18 cellular contexts compared by ENCODE assay signal in genomic region chr13:111181977-111182376, GRCh38.
DNase-seq lines count a peak whose midpoint lies in the region; ATAC-seq and TF ChIP-seq lines count a peak whose summit lies in the region.
"Had no signal": no experiment of that assay in that cellular context is flagged by ENCODE, and none has a peak within 500 bp of the region (broad histone marks: within the 10 kb centered on the region; RNA-seq: fewer than 3 reads in every experiment).

No MANE protein-coding gene starts in this region.

- WGBS in heart left ventricle, 4 donors: 96 to 98% (median 97%) methylated on average over 14 of the region's 14 CpGs

- POLR2A ChIA-PET in activated CD4-positive, alpha-beta T cell treated with anti-CD3 and anti-CD28 coated beads, Interleukin-2, amount 10 ng/mL, durations not matched to agents 7 days and 5 days (lab: Charles Lee): no interaction called here
- POLR2A ChIA-PET in OCI-LY7 (lab: Charles Lee): interaction anchor here (0.7 to 2.0 kb wide), 2 partner anchors 15 to 21 kb away, joined by 3 to 5 read pairs; no protein-coding TSS in a partner anchor

- no peak overlapping the region for H3K4me3 Mint-ChIP-seq in activated CD4-positive, alpha-beta T cell treated with anti-CD3 and anti-CD28 coated beads, Interleukin-2, amount 10 ng/mL, durations not matched to agents 7 days and 5 days
- H3K4me3 Mint-ChIP-seq in memory B cell: no peak overlapping the region

- intact Hi-C loops in OCI-LY7 (cut with micrococcal nuclease; ENCODE audit: unreplicated experiment): loop anchor here (10.0 kb wide), 2 partner anchors 267 to 467 kb away; partner anchors contain the start of genes ANKRD10 and ING1
- intact Hi-C loops in tibial artery (cut with DNase I; ENCODE audit: low total_unique reads): no loop called here
- intact Hi-C loops in heart left ventricle (cut with DNase I): no loop called here

- H3K4me1 ChIP-seq in OCI-LY7 (ENCODE audit: insufficient read depth, low read length, poor library complexity, severe bottlenecking): peaks cover 63% of the 10 kb centered on the region
- peaks cover 6 to 97% (median 57%) of the 10 kb centered on the region in 4 donors for H3K4me1 ChIP-seq in tibial artery
- H3K4me1 ChIP-seq in heart left ventricle: peaks cover 17 to 74% (median 49%) of the 10 kb centered on the region in 12 donors
- H3K4me1 ChIP-seq: Caco-2 had no signal

- H3K9me3 ChIP-seq in OCI-LY7 (ENCODE audit: low read length) (no peaks in the 10 kb centered on the region; the same call in 1 of the 2 replicates), tibial artery (no peaks in the 10 kb centered on the region), heart left ventricle (no peaks in the 10 kb centered on the region)
- H3K9me3 ChIP-seq: BE2C, Caco-2 had no signal

- peaks cover 76% of the 10 kb centered on the region for H3K79me2 ChIP-seq in OCI-LY7 (ENCODE audit: insufficient read depth, low read depth, low read length)

- peaks cover 62% of the 10 kb centered on the region for H3K36me3 Mint-ChIP-seq in activated CD4-positive, alpha-beta T cell treated with anti-CD3 and anti-CD28 coated beads, Interleukin-2, amount 10 ng/mL, durations not matched to agents 7 days and 5 days (ENCODE audit: low read depth)
- peaks cover 10% of the 10 kb centered on the region for H3K36me3 Mint-ChIP-seq in memory B cell

- H2AFZ ChIP-seq in OCI-LY7 (ENCODE audit: low read length): no peak overlapping the region

- TF ChIP-seq CTCF in OCI-LY7 (conservative IDR thresholded peaks at IDR 0.05; ENCODE audit: low read length) (no peak), tibial artery (IDR thresholded peaks at IDR 0.05) (no peak), heart left ventricle (IDR thresholded peaks at IDR 0.05) (no peak), GM13976 (IDR thresholded peaks at IDR 0.05; ENCODE audit: borderline replicate concordance, control extremely low read depth, extremely low read depth, insufficient read depth, missing control alignments) (no peak)

- H3K27ac ChIP-seq in OCI-LY7 (ENCODE audit: low read depth, low read length, poor library complexity, severe bottlenecking) (no peak overlapping the region), tibial artery (peak overlapping the region; percentile 43 to 91), heart left ventricle (no peak overlapping the region)
- H3K27ac ChIP-seq: 22Rv1 had no signal

- H3K4me2 ChIP-seq in OCI-LY7 (ENCODE audit: low read length): peak overlapping the region; percentile 34; the same call in 1 of the 2 replicates

- no peaks in the 10 kb centered on the region for H3K27me3 ChIP-seq in tibial artery
- H3K27me3 ChIP-seq in heart left ventricle: no peaks in the 10 kb centered on the region
- H3K27me3 ChIP-seq: BE2C had no signal

- H3K4me1 Mint-ChIP-seq in activated CD4-positive, alpha-beta T cell treated with anti-CD3 and anti-CD28 coated beads, Interleukin-2, amount 10 ng/mL, durations not matched to agents 7 days and 5 days: peaks cover 96% of the 10 kb centered on the region
- H3K4me1 Mint-ChIP-seq in memory B cell: peaks cover 74% of the 10 kb centered on the region

- DNase-seq in activated CD4-positive, alpha-beta T cell treated with anti-CD3 and anti-CD28 coated beads, Interleukin-2, amount 10 ng/mL, durations not matched to agents 7 days and 5 days: no peak
- DNase-seq in activated CD4-positive, alpha-beta T cell treated with anti-CD3 and anti-CD28 coated beads, Interleukin-2, amount 50 U/mL, for 48 hours: no peak
- DNase-seq in OCI-LY7 (ENCODE audit: low spot score): no peak
- DNase-seq in memory B cell (ENCODE audit: low spot score in 2 of 2): no peak
- no peak for DNase-seq in tibial artery
- no peak for DNase-seq in heart left ventricle
- no peak for DNase-seq in GM13976 (ENCODE audit: low spot score)
- no peak for DNase-seq in activated naive CD4-positive, alpha-beta T cell treated with Interleukin-2 at 50 U/mL for 16 hours
- DNase-seq: BE2C, Caco-2, DMS153, KBM-7, NCI-H1092 treated with DMSO at 0.1 percent for 48 hours, NCI-H1694, NCI-H2107, NCI-H2227 treated with DMSO at 0.1 percent for 48 hours, SIG-M5 had no signal

- no peaks in the 10 kb centered on the region for H3K9me2 ChIP-seq in OCI-LY7 (ENCODE audit: insufficient read depth, low read length)

- no TSS peak for BruUV-seq in OCI-LY7 (replicated peaks; lab: Mats Ljungman, UMichigan)

- H3K4me3 ChIP-seq in OCI-LY7 (ENCODE audit: low read depth, low read length, poor library complexity, severe bottlenecking) (no peak overlapping the region), tibial artery (no peak overlapping the region), heart left ventricle (no peak overlapping the region)

- in situ Hi-C loops in GM13976 (cut with MboI; ENCODE audit: low sequenced_read_pairs, unreplicated experiment): no loop called here

- H4K20me1 ChIP-seq in OCI-LY7 (ENCODE audit: insufficient read depth, low read length): peaks cover 5% of the 10 kb centered on the region; the same call in 1 of the 2 replicates

- H3K36me3 ChIP-seq in OCI-LY7 (ENCODE audit: insufficient read depth, low read length) (peaks cover 23% of the 10 kb centered on the region), tibial artery (no peaks in the 10 kb centered on the region), heart left ventricle (no peaks in the 10 kb centered on the region)
- H3K36me3 ChIP-seq: BE2C had no signal

- ATAC-seq in memory B cell (ENCODE audit: low read depth) (no peak), heart left ventricle (no peak)

- H3K27me3 Mint-ChIP-seq in activated CD4-positive, alpha-beta T cell treated with anti-CD3 and anti-CD28 coated beads, Interleukin-2, amount 10 ng/mL, durations not matched to agents 7 days and 5 days: no peaks in the 10 kb centered on the region
- H3K27me3 Mint-ChIP-seq in memory B cell: no peaks in the 10 kb centered on the region

- peak overlapping the region; percentile 31 for H3K27ac Mint-ChIP-seq in activated CD4-positive, alpha-beta T cell treated with anti-CD3 and anti-CD28 coated beads, Interleukin-2, amount 10 ng/mL, durations not matched to agents 7 days and 5 days
- peak overlapping the region; percentile 26 for H3K27ac Mint-ChIP-seq in memory B cell

- TF ChIP-seq POLR2A in heart left ventricle (IDR thresholded peaks at IDR 0.05): no peak

- CTCF ChIA-PET in activated CD4-positive, alpha-beta T cell treated with anti-CD3 and anti-CD28 coated beads, Interleukin-2, amount 10 ng/mL, durations not matched to agents 7 days and 5 days (lab: Charles Lee): interaction anchor here (1.7 kb wide), 1 partner anchor 11 kb away, joined by 5 read pairs; no protein-coding TSS in a partner anchor
- CTCF ChIA-PET in OCI-LY7 (lab: Charles Lee; ENCODE audit: unreplicated experiment): no interaction called here

- no peaks in the 10 kb centered on the region for H3K9me3 Mint-ChIP-seq in activated CD4-positive, alpha-beta T cell treated with anti-CD3 and anti-CD28 coated beads, Interleukin-2, amount 10 ng/mL, durations not matched to agents 7 days and 5 days
- H3K9me3 Mint-ChIP-seq in memory B cell: no peaks in the 10 kb centered on the region

Comparison
In these comparisons a context has a peak if more than half of its experiments do, and no peak if none do; other contexts are left out.
1. H3K27ac ChIP-seq: peak in tibial artery (2 of 2); none in OCI-LY7 (single experiment) and heart left ventricle (0 of 12).